Comparison of ENCODE assay signal across 1 cellular context in genomic region chrX:147911192-147912022, GRCh38.
TF ChIP-seq lines count a peak whose summit lies in the region.

Gene FMR1, plus strand, starts transcription at chrX:147911919. Its CDS starts 261 bp downstream, at chrX:147912180.

TF ChIP-seq in H1, 55 proteins besides CTCF, POLR2A, EP300 and RAD21 (continued from another document):
- TF ChIP-seq, protein P1, sequence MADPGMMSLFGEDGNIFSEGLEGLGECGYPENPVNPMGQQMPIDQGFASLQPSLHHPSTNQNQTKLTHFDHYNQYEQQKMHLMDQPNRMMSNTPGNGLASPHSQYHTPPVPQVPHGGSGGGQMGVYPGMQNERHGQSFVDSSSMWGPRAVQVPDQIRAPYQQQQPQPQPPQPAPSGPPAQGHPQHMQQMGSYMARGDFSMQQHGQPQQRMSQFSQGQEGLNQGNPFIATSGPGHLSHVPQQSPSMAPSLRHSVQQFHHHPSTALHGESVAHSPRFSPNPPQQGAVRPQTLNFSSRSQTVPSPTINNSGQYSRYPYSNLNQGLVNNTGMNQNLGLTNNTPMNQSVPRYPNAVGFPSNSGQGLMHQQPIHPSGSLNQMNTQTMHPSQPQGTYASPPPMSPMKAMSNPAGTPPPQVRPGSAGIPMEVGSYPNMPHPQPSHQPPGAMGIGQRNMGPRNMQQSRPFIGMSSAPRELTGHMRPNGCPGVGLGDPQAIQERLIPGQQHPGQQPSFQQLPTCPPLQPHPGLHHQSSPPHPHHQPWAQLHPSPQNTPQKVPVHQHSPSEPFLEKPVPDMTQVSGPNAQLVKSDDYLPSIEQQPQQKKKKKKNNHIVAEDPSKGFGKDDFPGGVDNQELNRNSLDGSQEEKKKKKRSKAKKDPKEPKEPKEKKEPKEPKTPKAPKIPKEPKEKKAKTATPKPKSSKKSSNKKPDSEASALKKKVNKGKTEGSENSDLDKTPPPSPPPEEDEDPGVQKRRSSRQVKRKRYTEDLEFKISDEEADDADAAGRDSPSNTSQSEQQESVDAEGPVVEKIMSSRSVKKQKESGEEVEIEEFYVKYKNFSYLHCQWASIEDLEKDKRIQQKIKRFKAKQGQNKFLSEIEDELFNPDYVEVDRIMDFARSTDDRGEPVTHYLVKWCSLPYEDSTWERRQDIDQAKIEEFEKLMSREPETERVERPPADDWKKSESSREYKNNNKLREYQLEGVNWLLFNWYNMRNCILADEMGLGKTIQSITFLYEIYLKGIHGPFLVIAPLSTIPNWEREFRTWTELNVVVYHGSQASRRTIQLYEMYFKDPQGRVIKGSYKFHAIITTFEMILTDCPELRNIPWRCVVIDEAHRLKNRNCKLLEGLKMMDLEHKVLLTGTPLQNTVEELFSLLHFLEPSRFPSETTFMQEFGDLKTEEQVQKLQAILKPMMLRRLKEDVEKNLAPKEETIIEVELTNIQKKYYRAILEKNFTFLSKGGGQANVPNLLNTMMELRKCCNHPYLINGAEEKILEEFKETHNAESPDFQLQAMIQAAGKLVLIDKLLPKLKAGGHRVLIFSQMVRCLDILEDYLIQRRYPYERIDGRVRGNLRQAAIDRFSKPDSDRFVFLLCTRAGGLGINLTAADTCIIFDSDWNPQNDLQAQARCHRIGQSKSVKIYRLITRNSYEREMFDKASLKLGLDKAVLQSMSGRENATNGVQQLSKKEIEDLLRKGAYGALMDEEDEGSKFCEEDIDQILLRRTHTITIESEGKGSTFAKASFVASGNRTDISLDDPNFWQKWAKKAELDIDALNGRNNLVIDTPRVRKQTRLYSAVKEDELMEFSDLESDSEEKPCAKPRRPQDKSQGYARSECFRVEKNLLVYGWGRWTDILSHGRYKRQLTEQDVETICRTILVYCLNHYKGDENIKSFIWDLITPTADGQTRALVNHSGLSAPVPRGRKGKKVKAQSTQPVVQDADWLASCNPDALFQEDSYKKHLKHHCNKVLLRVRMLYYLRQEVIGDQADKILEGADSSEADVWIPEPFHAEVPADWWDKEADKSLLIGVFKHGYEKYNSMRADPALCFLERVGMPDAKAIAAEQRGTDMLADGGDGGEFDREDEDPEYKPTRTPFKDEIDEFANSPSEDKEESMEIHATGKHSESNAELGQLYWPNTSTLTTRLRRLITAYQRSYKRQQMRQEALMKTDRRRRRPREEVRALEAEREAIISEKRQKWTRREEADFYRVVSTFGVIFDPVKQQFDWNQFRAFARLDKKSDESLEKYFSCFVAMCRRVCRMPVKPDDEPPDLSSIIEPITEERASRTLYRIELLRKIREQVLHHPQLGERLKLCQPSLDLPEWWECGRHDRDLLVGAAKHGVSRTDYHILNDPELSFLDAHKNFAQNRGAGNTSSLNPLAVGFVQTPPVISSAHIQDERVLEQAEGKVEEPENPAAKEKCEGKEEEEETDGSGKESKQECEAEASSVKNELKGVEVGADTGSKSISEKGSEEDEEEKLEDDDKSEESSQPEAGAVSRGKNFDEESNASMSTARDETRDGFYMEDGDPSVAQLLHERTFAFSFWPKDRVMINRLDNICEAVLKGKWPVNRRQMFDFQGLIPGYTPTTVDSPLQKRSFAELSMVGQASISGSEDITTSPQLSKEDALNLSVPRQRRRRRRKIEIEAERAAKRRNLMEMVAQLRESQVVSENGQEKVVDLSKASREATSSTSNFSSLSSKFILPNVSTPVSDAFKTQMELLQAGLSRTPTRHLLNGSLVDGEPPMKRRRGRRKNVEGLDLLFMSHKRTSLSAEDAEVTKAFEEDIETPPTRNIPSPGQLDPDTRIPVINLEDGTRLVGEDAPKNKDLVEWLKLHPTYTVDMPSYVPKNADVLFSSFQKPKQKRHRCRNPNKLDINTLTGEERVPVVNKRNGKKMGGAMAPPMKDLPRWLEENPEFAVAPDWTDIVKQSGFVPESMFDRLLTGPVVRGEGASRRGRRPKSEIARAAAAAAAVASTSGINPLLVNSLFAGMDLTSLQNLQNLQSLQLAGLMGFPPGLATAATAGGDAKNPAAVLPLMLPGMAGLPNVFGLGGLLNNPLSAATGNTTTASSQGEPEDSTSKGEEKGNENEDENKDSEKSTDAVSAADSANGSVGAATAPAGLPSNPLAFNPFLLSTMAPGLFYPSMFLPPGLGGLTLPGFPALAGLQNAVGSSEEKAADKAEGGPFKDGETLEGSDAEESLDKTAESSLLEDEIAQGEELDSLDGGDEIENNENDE (IDR thresholded peaks at IDR 0.05; ENCODE audit: insufficient replicate concordance, low read length) = no peak
- peak; percentile 91 for TF ChIP-seq MAX (IDR thresholded peaks at IDR 0.05)
- TF ChIP-seq POLR2AphosphoS5 (IDR thresholded peaks at IDR 0.05; ENCODE audit: low read depth, low read length) = peak; percentile 12; the same call in 1 of the 2 replicates
- peak; percentile 87 for TF ChIP-seq USF2 (IDR thresholded peaks at IDR 0.05; ENCODE audit: low read length)
- TF ChIP-seq TAF7 (optimal IDR thresholded peaks at IDR 0.05; ENCODE audit: borderline replicate concordance, low read depth, low read length) = peak; percentile 21
- TF ChIP-seq ATF3 (IDR thresholded peaks at IDR 0.05; ENCODE audit: insufficient read depth, low read depth, low read length) = 0 out of 2 replicates have a peak, but pooled peaks have one; percentile 27
- peak; percentile 84 for TF ChIP-seq TBP (IDR thresholded peaks at IDR 0.05; ENCODE audit: low read depth, low read length)
- TF ChIP-seq TEAD4 (IDR thresholded peaks at IDR 0.05; ENCODE audit: low read depth, low read length) = peak; percentile 20; the same call in 1 of the 2 replicates
- TF ChIP-seq PHF8 (conservative IDR thresholded peaks at IDR 0.05; ENCODE audit: low read depth, low read length) = peak; percentile 58
- peak; percentile 73 for TF ChIP-seq TAF1 (IDR thresholded peaks at IDR 0.05; ENCODE audit: low read depth, low read length)
- TF ChIP-seq HDAC2 (IDR thresholded peaks at IDR 0.05; ENCODE audit: borderline replicate concordance in 1 of 2, low read depth in 2 of 2, low read length in 2 of 2) = no peak
- peak; percentile 65 for TF ChIP-seq NRF1 (IDR thresholded peaks at IDR 0.05; ENCODE audit: low read depth, low read length)
